In genomic region chr4:112290341-112290740, GRCh38 we compare ENCODE assay signal across 12 cellular contexts. TPM values are rescaled to one million over a fixed set of nuclear protein-coding genes. Genes with fewer than 3 reads are reported as not detected.
DNase-seq lines count a peak whose midpoint lies in the region; ATAC-seq lines count a peak whose summit lies in the region.
"Had no signal": no experiment of that assay in that cellular context is flagged by ENCODE, and none has a peak within 500 bp of the region (broad histone marks: within the 10 kb centered on the region; RNA-seq: fewer than 3 reads in every experiment).

No MANE protein-coding gene starts in this region.

- H3K9me3 Mint-ChIP-seq in activated naive CD4-positive, alpha-beta T cell treated with anti-CD3 and anti-CD28 coated beads, Interleukin-2, amount 50 U/mL, for 72 hours: peaks cover 0 to 11% of the 10 kb centered on the region in 2 donors
- no peaks in the 10 kb centered on the region for H3K9me3 Mint-ChIP-seq in T-cell
- H3K9me3 Mint-ChIP-seq in stimulated activated memory B cell treated with anti-CD40 and anti-IgM and Interleukin-4, amounts not matched to agents 10 μg/mL and 1 μg/mL and 100 μg/mL, for 72 hours: no peaks in the 10 kb centered on the region

- no peak for DNase-seq in activated naive CD4-positive, alpha-beta T cell treated with anti-CD3 and anti-CD28 coated beads, Interleukin-2, amount 50 U/mL, for 72 hours (ENCODE audit: low spot score in 2 of 2)
- DNase-seq in activated naive CD4-positive, alpha-beta T cell treated with anti-CD3 and anti-CD28 coated beads, Interleukin-2, amount 50 U/mL, for 16 hours: no peak
- DNase-seq in T-cell (no peak), SK-N-DZ (ENCODE audit: low spot score) (no peak)
- DNase-seq: kidney glomerular epithelial cell, mucosa of descending colon, NCI-H1105 treated with DMSO at 0.1 percent for 48 hours had no signal

- H3K27ac Mint-ChIP-seq in activated naive CD4-positive, alpha-beta T cell treated with anti-CD3 and anti-CD28 coated beads, Interleukin-2, amount 50 U/mL, for 72 hours: peak overlapping the region in 1 of 2 donors; percentile 78
- peak overlapping the region; percentile 68 to 92 for H3K27ac Mint-ChIP-seq in T-cell
- peak overlapping the region; percentile 87 for H3K27ac Mint-ChIP-seq in stimulated activated memory B cell treated with anti-CD40 and anti-IgM and Interleukin-4, amounts not matched to agents 10 μg/mL and 1 μg/mL and 100 μg/mL, for 72 hours

- peaks cover 36 to 41% (median 41%) of the 10 kb centered on the region in 3 donors for H3K4me1 Mint-ChIP-seq in T-cell
- peaks cover 41% of the 10 kb centered on the region for H3K4me1 Mint-ChIP-seq in stimulated activated memory B cell treated with anti-CD40 and anti-IgM and Interleukin-4, amounts not matched to agents 10 μg/mL and 1 μg/mL and 100 μg/mL, for 72 hours

- H3K36me3 Mint-ChIP-seq in activated naive CD4-positive, alpha-beta T cell treated with anti-CD3 and anti-CD28 coated beads, Interleukin-2, amount 50 U/mL, for 72 hours: peaks cover 8 to 28% of the 10 kb centered on the region in 2 donors
- no peaks in the 10 kb centered on the region for H3K36me3 Mint-ChIP-seq in T-cell
- no peaks in the 10 kb centered on the region for H3K36me3 Mint-ChIP-seq in stimulated activated memory B cell treated with anti-CD40 and anti-IgM and Interleukin-4, amounts not matched to agents 10 μg/mL and 1 μg/mL and 100 μg/mL, for 72 hours

- no peak overlapping the region for H3K4me3 Mint-ChIP-seq in T-cell
- no peak overlapping the region for H3K4me3 Mint-ChIP-seq in stimulated activated memory B cell treated with anti-CD40 and anti-IgM and Interleukin-4, amounts not matched to agents 10 μg/mL and 1 μg/mL and 100 μg/mL, for 72 hours

- H3K27me3 Mint-ChIP-seq in T-cell: no peaks in the 10 kb centered on the region
- H3K27me3 Mint-ChIP-seq in stimulated activated memory B cell treated with anti-CD40 and anti-IgM and Interleukin-4, amounts not matched to agents 10 μg/mL and 1 μg/mL and 100 μg/mL, for 72 hours: no peaks in the 10 kb centered on the region

- CTCF ChIA-PET in T-cell (lab: Charles Lee): no interaction called here

- peak; percentile 19 to 43 for ATAC-seq in activated naive CD4-positive, alpha-beta T cell treated with anti-CD3 and anti-CD28 coated beads, Interleukin-2, amount 50 U/mL, for 72 hours
- peak; percentile 46 for ATAC-seq in HG02610 (IDR thresholded peaks at IDR 0.05; ENCODE audit: unreplicated experiment)
- no peak for ATAC-seq in T-cell (replicated peaks in 1 of 4)
- ATAC-seq in stimulated activated memory B cell treated with anti-CD40 and anti-IgM and Interleukin-4, amounts not matched to agents 10 μg/mL and 1 μg/mL and 100 μg/mL, for 72 hours: no peak
- no peak for ATAC-seq in GM21723 (IDR thresholded peaks at IDR 0.05; ENCODE audit: unreplicated experiment)
- no peak for ATAC-seq in GM21447 (IDR thresholded peaks at IDR 0.05; ENCODE audit: unreplicated experiment)
- ATAC-seq: mucosa of descending colon, Panc1 had no signal

- POLR2A ChIA-PET in T-cell (lab: Charles Lee): no interaction called here

RNA-seq across cellular contexts. Expression of gene TIFA, which starts 4.6 kb away (rescaled TPM):
- total RNA-seq in activated naive CD4-positive, alpha-beta T cell treated with anti-CD3 and anti-CD28 coated beads, Interleukin-2, amount 50 U/mL, for 72 hours: 10 to 100 TPM; 34.3 to 62.9 TPM
- total RNA-seq in T-cell: 10 to 100 TPM; 13.4 to 18.7 (median 14.9) TPM
- 7.9 and 12.0 TPM in 2 replicates for polyA plus RNA-seq in SK-N-DZ (2014; cell fraction: cytosol; rRNA removed)
- polyA plus RNA-seq in SK-N-DZ (2014; cell fraction: nucleus; rRNA removed): 6.2 and 7.2 TPM in 2 replicates

RNA-seq across cellular contexts. Expression of gene ALPK1, which starts 6.8 kb away (rescaled TPM):
- 10 to 100 TPM; 32.7 to 65.8 TPM for total RNA-seq in activated naive CD4-positive, alpha-beta T cell treated with anti-CD3 and anti-CD28 coated beads, Interleukin-2, amount 50 U/mL, for 72 hours
- total RNA-seq in T-cell: 10 to 100 TPM in 2 of 5 donors, 1 to 10 TPM in 3; 8.3 to 22.9 (median 9.3) TPM
- 0.93 and 4.7 TPM in 2 replicates for polyA plus RNA-seq in SK-N-DZ (2014; cell fraction: cytosol; rRNA removed)
- polyA plus RNA-seq in SK-N-DZ (2014; cell fraction: nucleus; rRNA removed): 0.64 and 1.8 TPM in 2 replicates

RNA-seq across cellular contexts. Expression of gene AP1AR, which starts 58.8 kb away (rescaled TPM):
- total RNA-seq in activated naive CD4-positive, alpha-beta T cell treated with anti-CD3 and anti-CD28 coated beads, Interleukin-2, amount 50 U/mL, for 72 hours: 10 to 100 TPM; 15.0 to 19.2 TPM
- 10 to 100 TPM; 13.9 to 21.4 (median 20.3) TPM for total RNA-seq in T-cell
- 32.9 and 35.0 TPM in 2 replicates for polyA plus RNA-seq in SK-N-DZ (2014; cell fraction: cytosol; rRNA removed)
- 27.6 and 42.1 TPM in 2 replicates for polyA plus RNA-seq in SK-N-DZ (2014; cell fraction: nucleus; rRNA removed)

Comparison
In these comparisons a context has a peak if more than half of its experiments do, and no peak if none do; other contexts are left out.
1. ATAC-seq: peak in activated naive CD4-positive, alpha-beta T cell treated with anti-CD3 and anti-CD28 coated beads, Interleukin-2, amount 50 U/mL, for 72 hours (2 of 2) and HG02610 (single experiment); none in T-cell (0 of 4), stimulated activated memory B cell treated with anti-CD40 and anti-IgM and Interleukin-4, amounts not matched to agents 10 μg/mL and 1 μg/mL and 100 μg/mL, for 72 hours (single experiment), GM21723 (single experiment) and GM21447 (single experiment).